In the genomic region with DNA sequence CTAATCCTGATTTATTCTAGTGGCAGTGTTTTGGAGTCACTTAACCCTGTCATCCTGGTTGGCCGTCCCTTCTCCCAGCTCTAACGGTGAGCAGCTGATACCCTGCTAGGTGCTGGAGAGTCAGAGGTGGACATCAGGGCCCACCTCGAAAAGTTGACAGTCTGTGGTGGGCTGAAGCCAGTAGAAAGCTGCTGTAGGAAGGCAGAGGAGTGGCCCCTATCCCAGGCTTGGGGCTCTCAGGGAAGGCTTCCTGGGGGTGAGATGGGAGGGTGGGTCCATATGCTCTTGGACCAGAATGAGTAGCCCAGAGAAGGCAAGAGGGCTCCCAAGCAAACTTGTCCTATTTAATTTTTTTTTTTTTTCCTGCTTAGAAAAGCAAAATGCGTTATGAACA, we compare ENCODE assay signal across 9 cellular contexts. TPM values are rescaled to one million over a fixed set of nuclear protein-coding genes. Genes with fewer than 3 reads are reported as not detected.
A peak's percentile ranks its signal among the peaks of the same experiment; 100 is the strongest.
DNase-seq lines count a peak whose midpoint lies in the region; ATAC-seq and TF ChIP-seq lines count a peak whose summit lies in the region.
"Had no signal": no experiment of that assay in that cellular context is flagged by ENCODE, and none has a peak within 500 bp of the region (broad histone marks: within the 10 kb centered on the region; RNA-seq: fewer than 3 reads in every experiment).

No MANE protein-coding gene starts in this region.

- peak overlapping the region; percentile 82 for H2AFZ ChIP-seq in mammary epithelial cell (ENCODE audit: low read depth, low read length)

- POLR2A ChIA-PET in Caco-2 (lab: Charles Lee) = interaction anchor here (1.3 to 1.4 kb wide), 2 partner anchors 27 to 47 kb away, joined by 5 to 7 read pairs; a partner anchor contains a TSS

- H3K4me1 ChIP-seq in Caco-2 = peaks cover 15% of the 10 kb centered on the region
- H3K4me1 ChIP-seq in mammary epithelial cell (ENCODE audit: insufficient read depth, low read length) = peaks cover 22% of the 10 kb centered on the region

- H3K36me3 ChIP-seq in Caco-2 (ENCODE audit: control insufficient read depth, insufficient read depth, low read length) (no peaks in the 10 kb centered on the region), mammary epithelial cell (ENCODE audit: insufficient read depth, low read length) (peaks cover 26% of the 10 kb centered on the region)
- H3K36me3 ChIP-seq: prostate gland had no signal

- no peak overlapping the region for H3K27ac Mint-ChIP-seq in Caco-2 (ENCODE audit: unreplicated experiment)
- peak overlapping the region; percentile 39 to 99 (median 95) for H3K27ac Mint-ChIP-seq in IgD-negative memory B cell
- no peak overlapping the region for H3K27ac Mint-ChIP-seq in neural crest cell (ENCODE audit: unreplicated experiment)

- in situ Hi-C loops in mammary epithelial cell (cut with MboI; ENCODE audit: low sequenced_read_pairs in 2 of 2) = no loop called here

- dilution Hi-C loops in mammary epithelial cell (cut with HindIII; ENCODE audit: low sequenced_read_pairs) = no loop called here

- H3K4me1 Mint-ChIP-seq in Caco-2 (ENCODE audit: low read depth, unreplicated experiment) (no peaks in the 10 kb centered on the region), IgD-negative memory B cell (peaks cover 31 to 36% (median 34%) of the 10 kb centered on the region in 3 donors), neural crest cell (peaks cover 39% of the 10 kb centered on the region)

- H3K4me3 ChIP-seq in Caco-2 (ENCODE audit: low read depth, low read length) (no peak overlapping the region), mammary epithelial cell (replicated peaks in 1 of 3; ENCODE audit: insufficient read depth in 1 of 3, low read depth in 2 of 3, low read length in 3 of 3) (no peak overlapping the region)

- H3K4me2 ChIP-seq in mammary epithelial cell (ENCODE audit: insufficient read depth, low read depth, low read length) = peak overlapping the region; percentile 47

- intact Hi-C loops in Caco-2 (cut with micrococcal nuclease; ENCODE audit: unreplicated experiment) = loop anchor here (5.0 kb wide), 2 partner anchors 44 to 84 kb away; a partner anchor contains a TSS
- intact Hi-C loops in mammary epithelial cell (cut with micrococcal nuclease) = no loop called here
- intact Hi-C loops in posterior cingulate gyrus (cut with DNase I) = loop anchor here (2.0 to 5.0 kb wide), 2 partner anchors 47 to 84 kb away; a partner anchor contains a TSS

- ATAC-seq in activated CD4-positive, CD25-positive, alpha-beta regulatory T cell treated with anti-CD3 and anti-CD28 coated beads, Interleukin-2, amount 50 U/mL, for 24 hours = no peak

- peaks cover 16% of the 10 kb centered on the region for H4K20me1 ChIP-seq in mammary epithelial cell (ENCODE audit: insufficient read depth, low read length)

- peaks cover 46% of the 10 kb centered on the region for H3K79me2 ChIP-seq in mammary epithelial cell (ENCODE audit: insufficient read depth, low read length)

- H3K9me3 ChIP-seq in Caco-2 (no peaks in the 10 kb centered on the region), mammary epithelial cell (replicated peaks; ENCODE audit: insufficient read depth, low read length) (no peaks in the 10 kb centered on the region)
- H3K9me3 ChIP-seq: prostate gland had no signal

- no peaks in the 10 kb centered on the region for H3K27me3 Mint-ChIP-seq in Caco-2 (ENCODE audit: insufficient read depth, unreplicated experiment)
- peaks cover 2% of the 10 kb centered on the region for H3K27me3 Mint-ChIP-seq in IgD-negative memory B cell
- no peaks in the 10 kb centered on the region for H3K27me3 Mint-ChIP-seq in neural crest cell (ENCODE audit: low read depth)

- WGBS in mammary epithelial cell (ENCODE audit: low coverage, missing lambda C conversion rate) = 60% methylated on average over 4 of the region's 4 CpGs

- H3K9me3 Mint-ChIP-seq in Caco-2 (ENCODE audit: unreplicated experiment) = no peaks in the 10 kb centered on the region
- no peaks in the 10 kb centered on the region for H3K9me3 Mint-ChIP-seq in IgD-negative memory B cell
- no peaks in the 10 kb centered on the region for H3K9me3 Mint-ChIP-seq in neural crest cell

- no peak overlapping the region for H3K27ac ChIP-seq in mammary epithelial cell (ENCODE audit: insufficient read depth, low read depth, low read length)

- CTCF ChIA-PET in Caco-2 (lab: Charles Lee) = interaction anchor here (1.0 to 1.7 kb wide), 6 partner anchors 11 to 169 kb away, joined by 3 to 10 read pairs (median 4); a partner anchor contains a TSS
- CTCF ChIA-PET in mammary epithelial cell (lab: Charles Lee; ENCODE audit: low non-redundant PET) = interaction anchor here (0.6 kb wide), 1 partner anchor 23 kb away, joined by 8 read pairs; no protein-coding TSS in a partner anchor

- TF ChIP-seq CTCF in Caco-2 (IDR thresholded peaks at IDR 0.05; ENCODE audit: insufficient read depth in 1 of 2, low read depth in 1 of 2, low read length in 1 of 2, severe bottlenecking in 1 of 2, unreplicated experiment in 1 of 2) (no peak), mammary epithelial cell (conservative IDR thresholded peaks at IDR 0.05 in 1 of 2, IDR thresholded peaks at IDR 0.05 in 1 of 2; ENCODE audit: extremely low read depth in 1 of 2, insufficient read depth in 1 of 2, low read depth in 1 of 2, low read length in 2 of 2) (no peak), neural crest cell (conservative IDR thresholded peaks at IDR 0.05) (no peak)

- H3K36me3 Mint-ChIP-seq in Caco-2 (ENCODE audit: insufficient read depth, unreplicated experiment) (peaks cover 48% of the 10 kb centered on the region), IgD-negative memory B cell (peaks cover 2% of the 10 kb centered on the region), neural crest cell (ENCODE audit: low read depth) (peaks cover 30% of the 10 kb centered on the region)

- H3K9ac ChIP-seq in mammary epithelial cell (ENCODE audit: insufficient read depth, low read length) = no peak overlapping the region

- H3K4me3 Mint-ChIP-seq in Caco-2 (ENCODE audit: unreplicated experiment) (no peak overlapping the region), IgD-negative memory B cell (peak overlapping the region in 3 of 4 donors; percentile 97 to 100 (median 99)), neural crest cell (peak overlapping the region; percentile 98)

- H3K27me3 ChIP-seq in Caco-2 (replicated peaks; ENCODE audit: control insufficient read depth, insufficient read depth, low read length) (no peaks in the 10 kb centered on the region), mammary epithelial cell (ENCODE audit: insufficient read depth, low read length) (no peaks in the 10 kb centered on the region)

- BruUV-seq in Caco-2 (replicated peaks; lab: Mats Ljungman, UMichigan) (TSS peak; percentile 89), mammary epithelial cell (replicated peaks; lab: Mats Ljungman, UMichigan) (TSS peak; percentile 77)

- DNase-seq in Caco-2 (no peak), mammary epithelial cell (no peak), neural crest cell (ENCODE audit: low read depth, low spot score) (no peak), posterior cingulate gyrus (no peak), NCI-H524 treated with DMSO at 0.1 percent for 48 hours (lab: John Stamatoyannopoulos, UW) (no peak), HCEC 1CT (no peak)

RNA-seq across cellular contexts. Expression of a gene that starts 0.5 kb away (rescaled TPM):
- total RNA-seq in Caco-2 (2022) (1,118 and 1,177 TPM in 2 replicates), mammary epithelial cell (1,000 to 10,000 TPM; 1,045 to 1,097 TPM), neural crest cell (1,528 and 1,574 TPM in 2 replicates)
- polyA plus RNA-seq in IgD-negative memory B cell (2,794 TPM), mammary epithelial cell (1,681 TPM)
- 816 TPM for polyA minus RNA-seq in mammary epithelial cell

RNA-seq across cellular contexts. Expression of a gene that starts 46.5 kb away (rescaled TPM):
- total RNA-seq in Caco-2 (2022) (31.2 and 32.8 TPM in 2 replicates), mammary epithelial cell (10 to 100 TPM; 30.3 to 43.3 TPM), neural crest cell (22.8 and 24.7 TPM in 2 replicates)
- polyA plus RNA-seq in IgD-negative memory B cell (4.8 TPM), mammary epithelial cell (14.2 TPM)
- polyA minus RNA-seq in mammary epithelial cell = 21.6 TPM

Comparison
In these comparisons a context has a peak if more than half of its experiments do, and no peak if none do; other contexts are left out.
1. H3K27ac Mint-ChIP-seq: peak in IgD-negative memory B cell (3 of 3); none in Caco-2 (single experiment) and neural crest cell (single experiment).